ENCODE assay signal across 23 cellular contexts in genomic region chr9:121926417-121926816, GRCh38.
DNase-seq lines count a peak whose midpoint lies in the region; ATAC-seq, FAIRE-seq and TF ChIP-seq lines count a peak whose summit lies in the region.
"Had no signal": no experiment of that assay in that cellular context is flagged by ENCODE, and none has a peak within 500 bp of the region (broad histone marks: within the 10 kb centered on the region; RNA-seq: fewer than 3 reads in every experiment).

No MANE protein-coding gene starts in this region.

- no peak overlapping the region for H3K4me3 Mint-ChIP-seq in activated naive CD4-positive, alpha-beta T cell treated with anti-CD3 and anti-CD28 coated beads, Interleukin-2, amount 10 ng/mL, durations not matched to agents 7 days and 5 days
- H3K4me3 Mint-ChIP-seq: activated CD4-positive, alpha-beta T cell treated with anti-CD3 and anti-CD28 coated beads, Interleukin-2, amount 10 ng/mL, durations not matched to agents 7 days and 5 days; activated CD8-positive, alpha-beta memory T cell treated with anti-CD3 and anti-CD28 coated beads, Interleukin-2, amount 10 ng/mL, durations not matched to agents 7 days and 5 days; activated T-cell treated with anti-CD3 and anti-CD28 coated beads, Interleukin-2, amount 50 U/mL, for 72 hours; B cell; central memory CD8-positive, alpha-beta T cell; stimulated activated naive CD8-positive, alpha-beta T cell treated with anti-CD3 and anti-CD28 coated beads, Interleukin-15, amount 100 ng/mL, for 72 hours had no signal

- no peak for TF ChIP-seq POLR2A in heart left ventricle (IDR thresholded peaks at IDR 0.05)

- H3K9me3 ChIP-seq in heart left ventricle, result no peaks in the 10 kb centered on the region
- no peaks in the 10 kb centered on the region for H3K9me3 ChIP-seq in right atrium auricular region
- H3K9me3 ChIP-seq in kidney (ENCODE audit: control insufficient read depth in 1 of 2, low read length in 2 of 2), result no peaks in the 10 kb centered on the region
- H3K9me3 ChIP-seq in pancreas, result no peaks in the 10 kb centered on the region
- H3K9me3 ChIP-seq: A549, HAP-1 had no signal

- H3K4me1 ChIP-seq in heart left ventricle, result peaks cover 0 to 11% (median 0%) of the 10 kb centered on the region in 12 donors
- peaks cover 0 to 10% of the 10 kb centered on the region in 2 donors for H3K4me1 ChIP-seq in right atrium auricular region
- peaks cover 0 to 7% of the 10 kb centered on the region in 2 donors for H3K4me1 ChIP-seq in kidney (ENCODE audit: control insufficient read depth in 1 of 2, insufficient read depth in 1 of 2, low read depth in 1 of 2, low read length in 2 of 2)
- H3K4me1 ChIP-seq in pancreas, result peaks cover 0 to 5% (median 4%) of the 10 kb centered on the region in 3 donors
- H3K4me1 ChIP-seq: A549 had no signal

- H3K4me3 ChIP-seq in heart left ventricle (no peak overlapping the region), right atrium auricular region (no peak overlapping the region), kidney (ENCODE audit: low read length in 2 of 2) (no peak overlapping the region), pancreas (no peak overlapping the region)
- H3K4me3 ChIP-seq: A549, HAP-1 had no signal

- H3K27ac ChIP-seq in heart left ventricle, result no peak overlapping the region
- H3K27ac ChIP-seq in right atrium auricular region, result no peak overlapping the region
- H3K27ac ChIP-seq in kidney (ENCODE audit: low read depth in 2 of 2, low read length in 2 of 2), result no peak overlapping the region
- H3K27ac ChIP-seq in pancreas, result no peak overlapping the region
- H3K27ac ChIP-seq: A549 had no signal

- DNase-seq in heart left ventricle (no peak), right atrium auricular region (ENCODE audit: low spot score) (no peak), cerebellar cortex (ENCODE audit: low spot score) (peak; percentile 72), pons (ENCODE audit: low spot score) (peak; percentile 23), kidney (no peak), pancreas (no peak)
- no peak for DNase-seq in activated naive CD4-positive, alpha-beta T cell treated with anti-CD3 and anti-CD28 coated beads, Interleukin-2, amount 10 ng/mL, durations not matched to agents 7 days and 5 days
- DNase-seq: activated CD4-positive, alpha-beta T cell treated with anti-CD3 and anti-CD28 coated beads, Interleukin-2, amount 10 ng/mL, durations not matched to agents 7 days and 5 days; activated CD8-positive, alpha-beta memory T cell treated with anti-CD3 and anti-CD28 coated beads, Interleukin-2, amount 10 ng/mL, durations not matched to agents 7 days and 5 days; activated naive CD4-positive, alpha-beta T cell treated with Interleukin-2 at 50 U/mL for 16 hours; activated T-cell treated with anti-CD3 and anti-CD28 coated beads, Interleukin-2, amount 50 U/mL, for 72 hours; amniotic stem cell; COR-L47; NCI-H1105 treated with DMSO at 0.1 percent for 48 hours; OCI-M1; stimulated activated naive CD8-positive, alpha-beta T cell treated with anti-CD3 and anti-CD28 coated beads, Interleukin-15, amount 100 ng/mL, for 72 hours; T1000; trophoblast cell had no signal

- 55 to 79% (median 60%) methylated on average over 8 to 10 of the region's 10 CpGs for WGBS in heart left ventricle, 4 donors
- 89 to 90% methylated on average over 10 of the region's 10 CpGs for WGBS in pancreas, 2 donors

- H3K9ac ChIP-seq in kidney (ENCODE audit: low read length in 2 of 2), result no peak overlapping the region

- intact Hi-C loops in heart left ventricle (cut with DNase I) (no loop called here), kidney (cut with DNase I) (no loop called here), pancreas (cut with DNase I) (no loop called here)

- FAIRE-seq in kidney (lab: Jason Lieb, UNC), result no peak
- no peak for FAIRE-seq in pancreas (lab: Jason Lieb, UNC)
- FAIRE-seq: A549 had no signal

- H3K9me3 Mint-ChIP-seq in activated naive CD4-positive, alpha-beta T cell treated with anti-CD3 and anti-CD28 coated beads, Interleukin-2, amount 10 ng/mL, durations not matched to agents 7 days and 5 days, result no peaks in the 10 kb centered on the region
- H3K9me3 Mint-ChIP-seq: activated CD4-positive, alpha-beta T cell treated with anti-CD3 and anti-CD28 coated beads, Interleukin-2, amount 10 ng/mL, durations not matched to agents 7 days and 5 days; activated T-cell treated with anti-CD3 and anti-CD28 coated beads, Interleukin-2, amount 50 U/mL, for 72 hours; central memory CD8-positive, alpha-beta T cell; stimulated activated naive CD8-positive, alpha-beta T cell treated with anti-CD3 and anti-CD28 coated beads, Interleukin-15, amount 100 ng/mL, for 72 hours had no signal

- peaks cover 4% of the 10 kb centered on the region for H3K27me3 Mint-ChIP-seq in activated naive CD4-positive, alpha-beta T cell treated with anti-CD3 and anti-CD28 coated beads, Interleukin-2, amount 10 ng/mL, durations not matched to agents 7 days and 5 days
- H3K27me3 Mint-ChIP-seq: activated CD4-positive, alpha-beta T cell treated with anti-CD3 and anti-CD28 coated beads, Interleukin-2, amount 10 ng/mL, durations not matched to agents 7 days and 5 days; activated CD8-positive, alpha-beta memory T cell treated with anti-CD3 and anti-CD28 coated beads, Interleukin-2, amount 10 ng/mL, durations not matched to agents 7 days and 5 days; B cell; central memory CD8-positive, alpha-beta T cell; stimulated activated naive CD8-positive, alpha-beta T cell treated with anti-CD3 and anti-CD28 coated beads, Interleukin-15, amount 100 ng/mL, for 72 hours had no signal

- H3K36me3 ChIP-seq in heart left ventricle (peaks cover 0 to 5% (median 0%) of the 10 kb centered on the region in 9 donors), right atrium auricular region (no peaks in the 10 kb centered on the region), kidney (ENCODE audit: control insufficient read depth in 1 of 2, insufficient read depth in 2 of 2, low read length in 2 of 2) (no peaks in the 10 kb centered on the region), pancreas (no peaks in the 10 kb centered on the region)
- H3K36me3 ChIP-seq: HAP-1 had no signal

- H3K36me3 Mint-ChIP-seq in activated naive CD4-positive, alpha-beta T cell treated with anti-CD3 and anti-CD28 coated beads, Interleukin-2, amount 10 ng/mL, durations not matched to agents 7 days and 5 days, result no peaks in the 10 kb centered on the region
- H3K36me3 Mint-ChIP-seq: activated CD8-positive, alpha-beta memory T cell treated with anti-CD3 and anti-CD28 coated beads, Interleukin-2, amount 10 ng/mL, durations not matched to agents 7 days and 5 days had no signal

- ATAC-seq in heart left ventricle (peak in 3 of 4 donors; percentile 10 to 37 (median 26)), HG03039 (IDR thresholded peaks at IDR 0.05; ENCODE audit: unreplicated experiment) (no peak), pancreas (no peak)
- ATAC-seq: A549; activated CD8-positive, alpha-beta memory T cell treated with anti-CD3 and anti-CD28 coated beads, Interleukin-2, amount 10 ng/mL, durations not matched to agents 7 days and 5 days; activated T-cell treated with anti-CD3 and anti-CD28 coated beads, Interleukin-2, amount 50 U/mL, for 72 hours; stimulated activated naive CD8-positive, alpha-beta T cell treated with anti-CD3 and anti-CD28 coated beads, Interleukin-15, amount 100 ng/mL, for 72 hours had no signal

- TF ChIP-seq CTCF in heart left ventricle (IDR thresholded peaks at IDR 0.05) (no peak), right atrium auricular region (IDR thresholded peaks at IDR 0.05) (no peak), kidney (IDR thresholded peaks at IDR 0.05; ENCODE audit: borderline replicate concordance, extremely low read depth, insufficient read depth) (no peak), pancreas (IDR thresholded peaks at IDR 0.05) (no peak)

- H3K27me3 ChIP-seq in heart left ventricle (no peaks in the 10 kb centered on the region), right atrium auricular region (no peaks in the 10 kb centered on the region), pancreas (no peaks in the 10 kb centered on the region)

- no peaks in the 10 kb centered on the region for H3K4me1 Mint-ChIP-seq in activated naive CD4-positive, alpha-beta T cell treated with anti-CD3 and anti-CD28 coated beads, Interleukin-2, amount 10 ng/mL, durations not matched to agents 7 days and 5 days
- H3K4me1 Mint-ChIP-seq: activated CD4-positive, alpha-beta T cell treated with anti-CD3 and anti-CD28 coated beads, Interleukin-2, amount 10 ng/mL, durations not matched to agents 7 days and 5 days; activated CD8-positive, alpha-beta memory T cell treated with anti-CD3 and anti-CD28 coated beads, Interleukin-2, amount 10 ng/mL, durations not matched to agents 7 days and 5 days; central memory CD8-positive, alpha-beta T cell; stimulated activated naive CD8-positive, alpha-beta T cell treated with anti-CD3 and anti-CD28 coated beads, Interleukin-15, amount 100 ng/mL, for 72 hours had no signal

- H3K27ac Mint-ChIP-seq in activated naive CD4-positive, alpha-beta T cell treated with anti-CD3 and anti-CD28 coated beads, Interleukin-2, amount 10 ng/mL, durations not matched to agents 7 days and 5 days, result no peak overlapping the region
- H3K27ac Mint-ChIP-seq: activated CD4-positive, alpha-beta T cell treated with anti-CD3 and anti-CD28 coated beads, Interleukin-2, amount 10 ng/mL, durations not matched to agents 7 days and 5 days; activated CD8-positive, alpha-beta memory T cell treated with anti-CD3 and anti-CD28 coated beads, Interleukin-2, amount 10 ng/mL, durations not matched to agents 7 days and 5 days; activated T-cell treated with anti-CD3 and anti-CD28 coated beads, Interleukin-2, amount 50 U/mL, for 72 hours; B cell; stimulated activated naive CD8-positive, alpha-beta T cell treated with anti-CD3 and anti-CD28 coated beads, Interleukin-15, amount 100 ng/mL, for 72 hours had no signal

- CTCF ChIA-PET in activated naive CD4-positive, alpha-beta T cell treated with anti-CD3 and anti-CD28 coated beads, Interleukin-2, amount 10 ng/mL, durations not matched to agents 7 days and 5 days (lab: Charles Lee), result no interaction called here

Comparison
In these comparisons a context has a peak if more than half of its experiments do, and no peak if none do; other contexts are left out.
1. ATAC-seq: peak in heart left ventricle (3 of 4); none in HG03039 (single experiment) and pancreas (0 of 4).
2. DNase-seq: peak in cerebellar cortex (single experiment) and pons (single experiment); none in heart left ventricle (0 of 5), right atrium auricular region (single experiment), activated naive CD4-positive, alpha-beta T cell treated with anti-CD3 and anti-CD28 coated beads, Interleukin-2, amount 10 ng/mL, durations not matched to agents 7 days and 5 days (single experiment), kidney (single experiment) and pancreas (0 of 6).